ENCODE assay signal across 35 cellular contexts in the genomic region with DNA sequence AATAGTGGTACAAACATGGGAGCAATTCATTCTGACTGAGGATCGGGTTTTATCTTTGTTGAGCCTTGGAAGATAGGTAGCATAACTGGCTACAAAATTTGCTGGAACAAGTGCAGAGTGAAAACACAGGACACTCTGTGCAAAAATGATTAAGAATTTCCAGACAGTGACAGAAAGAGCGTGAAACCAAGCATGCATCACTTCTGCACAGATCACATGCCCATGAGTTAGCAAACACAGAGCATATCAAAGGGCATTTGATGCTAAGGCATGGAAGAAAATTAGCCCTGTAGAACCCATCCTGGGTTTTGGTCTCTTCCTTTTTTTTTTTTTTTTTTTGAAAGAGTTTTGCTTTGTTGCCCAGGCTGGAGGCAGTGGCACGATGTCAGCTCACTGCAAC. TPM values are rescaled to one million over a fixed set of nuclear protein-coding genes. Genes with fewer than 3 reads are reported as not detected.
"Had no signal": no experiment of that assay in that cellular context is flagged by ENCODE, and none has a peak within 500 bp of the region (broad histone marks: within the 10 kb centered on the region; RNA-seq: fewer than 3 reads in every experiment).

No MANE protein-coding gene starts in this region.

- H3K4me2 ChIP-seq: hepatocyte, neural progenitor cell had no signal

- H3K27me3 ChIP-seq: hepatocyte, neural progenitor cell, suprapubic skin, upper lobe of right lung had no signal

- H3K79me2 ChIP-seq: hepatocyte had no signal

- FAIRE-seq: small intestine, urothelium cell line had no signal

- H3K36me3 ChIP-seq: heart right ventricle, left lung, neural progenitor cell, neutrophil, prostate gland, sigmoid colon, spleen, stomach, suprapubic skin, thoracic aorta, tibial artery, upper lobe of right lung had no signal

- H3K4me1 ChIP-seq: heart right ventricle, left lung, neural progenitor cell, prostate gland, sigmoid colon, suprapubic skin, upper lobe of right lung had no signal

- DNase-seq: heart right ventricle; islet precursor cell; left lung; mesendoderm; naive B cell; natural killer cell; nephron progenitor cell; occipital lobe; posterior cingulate gyrus; retina; right cardiac atrium; sigmoid colon; small intestine; spleen; stimulated activated CD4-positive, alpha-beta T cell treated with anti-CD3 and anti-CD28 coated beads, Interleukin-4, amount 100 ng/mL, for 24 hours; stimulated activated naive B cell treated with anti-CD40 and anti-IgM and Interleukin-4, amounts not matched to agents 10 μg/mL and 1 μg/mL and 100 μg/mL, for 72 hours; stimulated activated naive CD8-positive, alpha-beta T cell treated with anti-CD3 and anti-CD28 coated beads, Interleukin-15, Interleukin-2, amounts not matched to agents 100 U/mL and 50 U/mL, for 24 hours; stomach; tibial artery; trophoblast cell; upper lobe of right lung had no signal

- H3K27ac Mint-ChIP-seq: mesothelial cell of epicardium; natural killer cell; nephron progenitor cell; neural progenitor cell; stimulated activated naive B cell treated with anti-CD40 and anti-IgM and Interleukin-4, amounts not matched to agents 10 μg/mL and 1 μg/mL and 100 μg/mL, for 72 hours had no signal

- H3K36me3 Mint-ChIP-seq: mesothelial cell of epicardium; naive B cell; natural killer cell; neural progenitor cell; stimulated activated naive B cell treated with anti-CD40 and anti-IgM and Interleukin-4, amounts not matched to agents 10 μg/mL and 1 μg/mL and 100 μg/mL, for 72 hours had no signal

- ATAC-seq: heart right ventricle; left lung; natural killer cell; right cardiac atrium; stimulated activated naive CD8-positive, alpha-beta T cell treated with anti-CD3 and anti-CD28 coated beads, Interleukin-15, Interleukin-2, amounts not matched to agents 100 U/mL and 50 U/mL, for 24 hours; upper lobe of right lung had no signal

- H3K9me3 Mint-ChIP-seq: mesothelial cell of epicardium; naive B cell; natural killer cell; nephron progenitor cell; neural progenitor cell; stimulated activated naive B cell treated with anti-CD40 and anti-IgM and Interleukin-4, amounts not matched to agents 10 μg/mL and 1 μg/mL and 100 μg/mL, for 72 hours had no signal

- H2AFZ ChIP-seq: hepatocyte, neural progenitor cell had no signal

- H3K4me3 ChIP-seq: heart right ventricle, hepatocyte, left lung, lung, neural progenitor cell, prostate gland, sigmoid colon, spleen, stomach, suprapubic skin, thoracic aorta, tibial artery, upper lobe of right lung had no signal

- H3K4me1 Mint-ChIP-seq: naive B cell, natural killer cell had no signal

- H3K9ac ChIP-seq: neural progenitor cell had no signal

- H3K9me3 ChIP-seq: heart right ventricle, left lung, neutrophil, prostate gland, sigmoid colon, spleen, stomach, suprapubic skin, thoracic aorta, tibial artery, upper lobe of right lung had no signal

- H3K27ac ChIP-seq: heart right ventricle, hepatocyte, left lung, neural progenitor cell, neutrophil, prostate gland, sigmoid colon, spleen, stomach, suprapubic skin, thoracic aorta, tibial artery, upper lobe of right lung had no signal

- H3K4me3 Mint-ChIP-seq: mesothelial cell of epicardium; naive B cell; natural killer cell; nephron progenitor cell; neural progenitor cell; stimulated activated naive B cell treated with anti-CD40 and anti-IgM and Interleukin-4, amounts not matched to agents 10 μg/mL and 1 μg/mL and 100 μg/mL, for 72 hours had no signal

RNA-seq across cellular contexts. Expression of a gene that starts 28.3 kb away (rescaled TPM):
- total RNA-seq: heart right ventricle, kidney epithelial cell, left lung, lower leg skin, lung, mesothelial cell of epicardium, mononuclear cell, natural killer cell, osteocyte, prostate gland, right cardiac atrium, sigmoid colon, spleen, stomach, subcutaneous adipose tissue, suprapubic skin, thoracic aorta, upper lobe of right lung had no signal
- polyA plus RNA-seq: heart right ventricle, hepatocyte, lung, right cardiac atrium, sigmoid colon, spleen, stomach had no signal
